Comparison of ENCODE assay signal across 8 cellular contexts in genomic region chr10:51699475-51700227, GRCh38. TPM values are rescaled to one million over a fixed set of nuclear protein-coding genes. Genes with fewer than 3 reads are reported as not detected.
A peak's percentile ranks its signal among the peaks of the same experiment; 100 is the strongest.
DNase-seq lines count a peak whose midpoint lies in the region; ATAC-seq and TF ChIP-seq lines count a peak whose summit lies in the region.

CSTF2T (minus strand) TSS chr10:51699595; CDS start chr10:51699549, 46 bp downstream.

- H3K9me3 ChIP-seq in OCI-LY7 (ENCODE audit: low read length) (no peaks in the 10 kb centered on the region), mononuclear cell (ENCODE audit: low read depth, low read length) (no peaks in the 10 kb centered on the region)

- peak within 1 kb of the TSS; percentile 97 for H2AFZ ChIP-seq in OCI-LY7 (ENCODE audit: low read length)

- peaks cover 37% of the 10 kb centered on the region for H3K36me3 ChIP-seq in OCI-LY7 (ENCODE audit: insufficient read depth, low read length)

- H3K4me1 ChIP-seq in OCI-LY7 (ENCODE audit: insufficient read depth, low read length, poor library complexity, severe bottlenecking) (peaks cover 36% of the 10 kb centered on the region), mononuclear cell (ENCODE audit: insufficient read depth, low read length) (peaks cover 30% of the 10 kb centered on the region)

- H3K9me2 ChIP-seq in OCI-LY7 (ENCODE audit: insufficient read depth, low read length), result no peaks in the 10 kb centered on the region

- BruUV-seq in OCI-LY7 (replicated peaks; lab: Mats Ljungman, UMichigan), result no TSS peak

- H3K4me3 ChIP-seq in OCI-LY7 (ENCODE audit: low read depth, low read length, poor library complexity, severe bottlenecking), result peak within 1 kb of the TSS; percentile 97
- peak within 1 kb of the TSS; percentile 100 for H3K4me3 ChIP-seq in epithelial cell of esophagus (ENCODE audit: low read length)
- peak within 1 kb of the TSS; percentile 93 for H3K4me3 ChIP-seq in mononuclear cell (ENCODE audit: low read length)

- CTCF ChIA-PET in OCI-LY7 (lab: Charles Lee; ENCODE audit: unreplicated experiment), result no interaction called here

- H3K79me2 ChIP-seq in OCI-LY7 (ENCODE audit: insufficient read depth, low read depth, low read length), result peaks cover 37% of the 10 kb centered on the region

- peak; percentile 87 for DNase-seq in D341Med (ENCODE audit: low spot score)
- DNase-seq in HuH-7.5 (ENCODE audit: low spot score), result peak; percentile 6
- DNase-seq in OCI-LY7 (ENCODE audit: low spot score), result peak; percentile 97
- peak; percentile 88 for DNase-seq in activated T-cell treated with anti-CD3 and anti-CD28 coated beads for 24 hours (ENCODE audit: low read depth)
- peak; percentile 93 for DNase-seq in epithelial cell of esophagus (ENCODE audit: low read depth)
- peak; percentile 77 to 83 for DNase-seq in stimulated activated CD8-positive, alpha-beta memory T cell treated with anti-CD3 and anti-CD28 coated beads, Interleukin-4, amount 100 ng/mL, for 1 hour (ENCODE audit: low read depth in 2 of 2, low spot score in 1 of 2)

- no peak for TF ChIP-seq CTCF in OCI-LY7 (conservative IDR thresholded peaks at IDR 0.05; ENCODE audit: low read length)
- TF ChIP-seq CTCF in epithelial cell of esophagus (IDR thresholded peaks at IDR 0.05; ENCODE audit: insufficient read depth, low read depth, low read length, missing control alignments), result no peak

- H4K20me1 ChIP-seq in OCI-LY7 (ENCODE audit: insufficient read depth, low read length), result peaks cover 40% of the 10 kb centered on the region

- peak within 1 kb of the TSS; percentile 73 for H3K27ac ChIP-seq in OCI-LY7 (ENCODE audit: low read depth, low read length, poor library complexity, severe bottlenecking)

- intact Hi-C loops in OCI-LY7 (cut with micrococcal nuclease; ENCODE audit: unreplicated experiment), result no loop called here

- H3K27me3 ChIP-seq in mononuclear cell (ENCODE audit: insufficient read depth, low read length), result no peaks in the 10 kb centered on the region

- peak; percentile 97 for ATAC-seq in GM21526 (IDR thresholded peaks at IDR 0.05; ENCODE audit: low FRiP score, unreplicated experiment)

- POLR2A ChIA-PET in OCI-LY7 (lab: Charles Lee), result interaction anchor here (0.5 to 0.8 kb wide), 4 partner anchors 8 to 66 kb away, joined by 3 to 7 read pairs (median 3); no protein-coding TSS in a partner anchor

- peak within 1 kb of the TSS; percentile 85 for H3K4me2 ChIP-seq in OCI-LY7 (ENCODE audit: low read length)

RNA-seq across cellular contexts. Expression of gene CSTF2T, which starts in this region (rescaled TPM):
- 32.8 and 33.3 TPM in 2 replicates for total RNA-seq in OCI-LY7 (2014; rRNA removed; shearing (Covaris generic))
- total RNA-seq in OCI-LY7 (2022), result 27.1 and 28.8 TPM in 2 replicates
- 25.5 TPM for total RNA-seq in mononuclear cell

Comparison
In these comparisons a context has a peak if more than half of its experiments do, and no peak if none do; other contexts are left out.
1. Peak in every context shown above with its lines: DNase-seq, ATAC-seq, H3K4me3 ChIP-seq and H3K27ac ChIP-seq.
2. DNase-seq: peak in every context shown above with its lines; median percentile 97 in OCI-LY7; 93 in epithelial cell of esophagus; 88 in activated T-cell treated with anti-CD3 and anti-CD28 coated beads for 24 hours; 87 in D341Med; 80 in stimulated activated CD8-positive, alpha-beta memory T cell treated with anti-CD3 and anti-CD28 coated beads, Interleukin-4, amount 100 ng/mL, for 1 hour; 6 in HuH-7.5.